15 cellular contexts compared by ENCODE assay signal in genomic region chr5:75023368-75024159, GRCh38. TPM values are rescaled to one million over a fixed set of nuclear protein-coding genes. Genes with fewer than 3 reads are reported as not detected.
DNase-seq lines count a peak whose midpoint lies in the region; ATAC-seq and TF ChIP-seq lines count a peak whose summit lies in the region.
"Had no signal": no experiment of that assay in that cellular context is flagged by ENCODE, and none has a peak within 500 bp of the region (broad histone marks: within the 10 kb centered on the region; RNA-seq: fewer than 3 reads in every experiment).

No MANE protein-coding gene starts in this region.

- ATAC-seq in activated CD8-positive, alpha-beta T cell treated with anti-CD3 and anti-CD28 coated beads, Interleukin-2, amount 10 ng/mL, durations not matched to agents 7 days and 5 days = peak; percentile 85
- peak; percentile 92 for ATAC-seq in stimulated activated naive CD8-positive, alpha-beta T cell treated with anti-CD3 and anti-CD28 coated beads, Interleukin-15, Interleukin-2, amounts not matched to agents 100 U/mL and 50 U/mL, for 24 hours
- no peak for ATAC-seq in HG02970 (IDR thresholded peaks at IDR 0.05; ENCODE audit: low FRiP score, unreplicated experiment)
- ATAC-seq in HG03280 (IDR thresholded peaks at IDR 0.05; ENCODE audit: unreplicated experiment) = no peak
- ATAC-seq: K562, psoas muscle had no signal

- no peaks in the 10 kb centered on the region for H3K9me3 Mint-ChIP-seq in activated naive CD4-positive, alpha-beta T cell treated with anti-CD3 and anti-CD28 coated beads, Interleukin-2, amount 50 U/mL, for 24 hours
- no peaks in the 10 kb centered on the region for H3K9me3 Mint-ChIP-seq in activated CD8-positive, alpha-beta T cell treated with anti-CD3 and anti-CD28 coated beads, Interleukin-2, amount 10 ng/mL, durations not matched to agents 7 days and 5 days (ENCODE audit: insufficient read depth)

- POLR2A ChIA-PET in activated CD8-positive, alpha-beta T cell treated with anti-CD3 and anti-CD28 coated beads, Interleukin-2, amount 10 ng/mL, durations not matched to agents 7 days and 5 days (lab: Charles Lee) = no interaction called here

- no peaks in the 10 kb centered on the region for H3K27me3 Mint-ChIP-seq in activated naive CD4-positive, alpha-beta T cell treated with anti-CD3 and anti-CD28 coated beads, Interleukin-2, amount 50 U/mL, for 24 hours
- H3K27me3 Mint-ChIP-seq in activated CD8-positive, alpha-beta T cell treated with anti-CD3 and anti-CD28 coated beads, Interleukin-2, amount 10 ng/mL, durations not matched to agents 7 days and 5 days (ENCODE audit: low read depth) = no peaks in the 10 kb centered on the region

- no peak for DNase-seq in activated naive CD4-positive, alpha-beta T cell treated with anti-CD3 and anti-CD28 coated beads, Interleukin-2, amount 50 U/mL, for 16 hours
- peak; percentile 69 for DNase-seq in activated CD8-positive, alpha-beta T cell treated with anti-CD3 and anti-CD28 coated beads, Interleukin-2, amount 10 ng/mL, durations not matched to agents 7 days and 5 days
- DNase-seq in fibroblast of mammary gland (ENCODE audit: low read depth) = peak; percentile 25
- DNase-seq in stimulated activated naive CD8-positive, alpha-beta T cell treated with anti-CD3 and anti-CD28 coated beads, Interleukin-15, Interleukin-2, amounts not matched to agents 100 U/mL and 50 U/mL, for 24 hours = peak; percentile 41
- no peak for DNase-seq in NCI-H524 (lab: John Stamatoyannopoulos, UW)
- DNase-seq: cortex of kidney, DND-41, NCI-H1694, NCI-H748 treated with DMSO at 0.1 percent for 48 hours, psoas muscle, SIG-M5 had no signal

- peak overlapping the region; percentile 55 for H3K4me3 Mint-ChIP-seq in activated naive CD4-positive, alpha-beta T cell treated with anti-CD3 and anti-CD28 coated beads, Interleukin-2, amount 50 U/mL, for 24 hours
- peak overlapping the region; percentile 44 for H3K4me3 Mint-ChIP-seq in activated CD8-positive, alpha-beta T cell treated with anti-CD3 and anti-CD28 coated beads, Interleukin-2, amount 10 ng/mL, durations not matched to agents 7 days and 5 days

- CTCF ChIA-PET in activated CD8-positive, alpha-beta T cell treated with anti-CD3 and anti-CD28 coated beads, Interleukin-2, amount 10 ng/mL, durations not matched to agents 7 days and 5 days (lab: Charles Lee) = interaction anchor here (0.9 to 1.9 kb wide), 3 partner anchors 25 to 88 kb away, joined by 4 to 7 read pairs (median 7); no protein-coding TSS in a partner anchor

- H3K4me3 ChIP-seq in fibroblast of mammary gland (ENCODE audit: control insufficient read depth, low read depth, low read length) = no peak overlapping the region
- H3K4me3 ChIP-seq: K562, psoas muscle had no signal

- H3K36me3 Mint-ChIP-seq in activated naive CD4-positive, alpha-beta T cell treated with anti-CD3 and anti-CD28 coated beads, Interleukin-2, amount 50 U/mL, for 24 hours = peaks cover 4% of the 10 kb centered on the region
- peaks cover 9% of the 10 kb centered on the region for H3K36me3 Mint-ChIP-seq in activated CD8-positive, alpha-beta T cell treated with anti-CD3 and anti-CD28 coated beads, Interleukin-2, amount 10 ng/mL, durations not matched to agents 7 days and 5 days (ENCODE audit: low read depth)

- H3K27ac Mint-ChIP-seq in activated naive CD4-positive, alpha-beta T cell treated with anti-CD3 and anti-CD28 coated beads, Interleukin-2, amount 50 U/mL, for 24 hours = peak overlapping the region; percentile 86
- peak overlapping the region; percentile 77 for H3K27ac Mint-ChIP-seq in activated CD8-positive, alpha-beta T cell treated with anti-CD3 and anti-CD28 coated beads, Interleukin-2, amount 10 ng/mL, durations not matched to agents 7 days and 5 days

- H3K4me1 Mint-ChIP-seq in activated naive CD4-positive, alpha-beta T cell treated with anti-CD3 and anti-CD28 coated beads, Interleukin-2, amount 50 U/mL, for 24 hours = peaks cover 54% of the 10 kb centered on the region
- H3K4me1 Mint-ChIP-seq in activated CD8-positive, alpha-beta T cell treated with anti-CD3 and anti-CD28 coated beads, Interleukin-2, amount 10 ng/mL, durations not matched to agents 7 days and 5 days (ENCODE audit: low read depth) = peaks cover 36% of the 10 kb centered on the region

- no peak for TF ChIP-seq CTCF in fibroblast of mammary gland (conservative IDR thresholded peaks at IDR 0.05; ENCODE audit: control insufficient read depth, insufficient read depth, low read depth, low read length)

RNA-seq across cellular contexts. Expression of gene GCNT4, which starts 28.8 kb away (rescaled TPM):
- 1 to 10 TPM; 1.9 to 2.1 TPM for total RNA-seq in activated CD8-positive, alpha-beta T cell treated with anti-CD3 and anti-CD28 coated beads, Interleukin-2, amount 10 ng/mL, durations not matched to agents 7 days and 5 days
- total RNA-seq: K562 had no signal

Comparison
In these comparisons a context has a peak if more than half of its experiments do, and no peak if none do; other contexts are left out.
1. DNase-seq: peak in activated CD8-positive, alpha-beta T cell treated with anti-CD3 and anti-CD28 coated beads, Interleukin-2, amount 10 ng/mL, durations not matched to agents 7 days and 5 days (single experiment), fibroblast of mammary gland (single experiment) and stimulated activated naive CD8-positive, alpha-beta T cell treated with anti-CD3 and anti-CD28 coated beads, Interleukin-15, Interleukin-2, amounts not matched to agents 100 U/mL and 50 U/mL, for 24 hours (single experiment); none in activated naive CD4-positive, alpha-beta T cell treated with anti-CD3 and anti-CD28 coated beads, Interleukin-2, amount 50 U/mL, for 16 hours (single experiment) and NCI-H524 (0 of 2).
2. ATAC-seq: peak in activated CD8-positive, alpha-beta T cell treated with anti-CD3 and anti-CD28 coated beads, Interleukin-2, amount 10 ng/mL, durations not matched to agents 7 days and 5 days (single experiment) and stimulated activated naive CD8-positive, alpha-beta T cell treated with anti-CD3 and anti-CD28 coated beads, Interleukin-15, Interleukin-2, amounts not matched to agents 100 U/mL and 50 U/mL, for 24 hours (single experiment); none in HG02970 (single experiment) and HG03280 (single experiment).